In genomic region chr1:109950509-109950908, GRCh38 we compare ENCODE assay signal across 16 cellular contexts. TPM values are rescaled to one million over a fixed set of nuclear protein-coding genes. Genes with fewer than 3 reads are reported as not detected.
DNase-seq lines count a peak whose midpoint lies in the region; ATAC-seq, FAIRE-seq and TF ChIP-seq lines count a peak whose summit lies in the region.
"Had no signal": no experiment of that assay in that cellular context is flagged by ENCODE, and none has a peak within 500 bp of the region (broad histone marks: within the 10 kb centered on the region; RNA-seq: fewer than 3 reads in every experiment).

No MANE protein-coding gene starts in this region.

- no peak overlapping the region for H4K91ac ChIP-seq in trophoblast cell (ENCODE audit: low read depth, low read length)

- H3K14ac ChIP-seq in trophoblast cell (ENCODE audit: low read length), result no peak overlapping the region

- no peaks in the 10 kb centered on the region; the same call in 1 of the 2 replicates for H3K9me2 ChIP-seq in PC-9 (ENCODE audit: insufficient read depth)

- CTCF ChIA-PET in PC-9 (lab: Charles Lee) (no interaction called here), K562 (lab: Yijun Ruan, JAX; ENCODE audit: low intra/inter-chr PET ratio) (no interaction called here)

- no peaks in the 10 kb centered on the region for H3K36me3 ChIP-seq in PC-9 (ENCODE audit: low read depth)
- no peaks in the 10 kb centered on the region for H3K36me3 ChIP-seq in K562 (ENCODE audit: control insufficient read depth, insufficient read depth, low read length)
- H3K36me3 ChIP-seq in trophoblast cell (ENCODE audit: control insufficient read depth in 1 of 2, insufficient read depth in 2 of 2, low read length in 2 of 2), result no peaks in the 10 kb centered on the region

- H3F3A ChIP-seq in PC-9 (ENCODE audit: insufficient read depth, low read depth), result peaks cover 30% of the 10 kb centered on the region

- 61% methylated on average over 2 of the region's 2 CpGs for WGBS in K562 (ENCODE audit: insufficient coverage, low coverage, missing lambda C conversion rate)
- WGBS in trophoblast cell (ENCODE audit: extremely low coverage, insufficient coverage, insufficient read length), result no CpG with 5 or more reads among the region's 2 CpGs

- H2BK120ac ChIP-seq in trophoblast cell (ENCODE audit: insufficient read depth, low read length, poor library complexity), result no peak overlapping the region

- TF ChIP-seq CTCF in PC-9 (conservative IDR thresholded peaks at IDR 0.05) (no peak), K562 (IDR thresholded peaks at IDR 0.05 in 2 of 3, conservative IDR thresholded peaks at IDR 0.05 in 1 of 3; ENCODE audit: insufficient read depth in 2 of 3, low read depth in 1 of 3, low read length in 3 of 3) (no peak)

- in situ Hi-C loops in K562 (cut with MboI), result no loop called here

- H2BK5ac ChIP-seq in trophoblast cell (ENCODE audit: low read depth, low read length, poor library complexity), result no peak overlapping the region

- H4K8ac ChIP-seq in trophoblast cell (ENCODE audit: low read depth, low read length), result no peak overlapping the region

- POLR2A ChIA-PET in PC-9 (lab: Charles Lee; ENCODE audit: unreplicated experiment), result interaction anchor here (0.7 kb wide), 2 partner anchors 25 to 30 kb away, joined by 3 to 8 read pairs; no protein-coding TSS in a partner anchor
- POLR2A ChIA-PET in K562 (lab: Yijun Ruan, JAX), result interaction anchor here (0.6 kb wide), 1 partner anchor 19 kb away, joined by 3 read pairs; no protein-coding TSS in a partner anchor

- H2AK5ac ChIP-seq in trophoblast cell (ENCODE audit: low read length), result peak overlapping the region; percentile 84

- no peak for TF ChIP-seq RAD21 in K562 (CRISPR knock-in tag; conservative IDR thresholded peaks at IDR 0.05 in 1 of 2, IDR thresholded peaks at IDR 0.05 in 1 of 2)

- H3K27me3 ChIP-seq in PC-9 (ENCODE audit: insufficient read depth, low read depth), result no peaks in the 10 kb centered on the region
- H3K27me3 ChIP-seq in K562 (ENCODE audit: control insufficient read depth in 2 of 2, insufficient read depth in 2 of 2, low read length in 2 of 2), result no peaks in the 10 kb centered on the region
- no peaks in the 10 kb centered on the region for H3K27me3 ChIP-seq in trophoblast cell (ENCODE audit: insufficient read depth, low read length)

- H3K9ac ChIP-seq in K562 (ENCODE audit: insufficient read depth in 1 of 2, low read depth in 2 of 2, low read length in 2 of 2) (no peak overlapping the region), trophoblast cell (ENCODE audit: low read length) (no peak overlapping the region)

- intact Hi-C loops in PC-9 (cut with micrococcal nuclease; ENCODE audit: unreplicated experiment), result no loop called here
- intact Hi-C loops in K562 (cut with micrococcal nuclease), result no loop called here

- peaks cover 10% of the 10 kb centered on the region for H3K79me1 ChIP-seq in trophoblast cell (ENCODE audit: low read length)

- H3K4me1 ChIP-seq in PC-9 (replicated peaks; ENCODE audit: insufficient read depth) (peaks cover 48% of the 10 kb centered on the region), K562 (replicated peaks in 1 of 2; ENCODE audit: control insufficient read depth in 2 of 2, insufficient read depth in 2 of 2, low read length in 2 of 2) (peaks cover 0 to 4% of the 10 kb centered on the region in 2 experiments; a peak in 2 of 5 replicates), trophoblast cell (ENCODE audit: control insufficient read depth in 1 of 2, insufficient read depth in 2 of 2, low read length in 2 of 2) (peaks cover 7 to 12% of the 10 kb centered on the region in 2 experiments)

- TF ChIP-seq POLR2A in K562 (conservative IDR thresholded peaks at IDR 0.05), result no peak

- H3K23ac ChIP-seq in trophoblast cell (ENCODE audit: low read length), result no peak overlapping the region

- BruUV-seq in PC-9 (replicated peaks; lab: Mats Ljungman, UMichigan), result no TSS peak
- BruUV-seq in K562 (replicated peaks; lab: Mats Ljungman, UMichigan), result no TSS peak

- H3K79me2 ChIP-seq in PC-9 (ENCODE audit: low read depth) (no peaks in the 10 kb centered on the region), K562 (ENCODE audit: control insufficient read depth, insufficient read depth, low read length) (no peaks in the 10 kb centered on the region), trophoblast cell (ENCODE audit: control insufficient read depth, insufficient read depth, low read length, poor library complexity) (no peaks in the 10 kb centered on the region)

- H3K9me1 ChIP-seq in K562 (ENCODE audit: control insufficient read depth, insufficient read depth, low read length), result no peaks in the 10 kb centered on the region

- H3K4ac ChIP-seq in trophoblast cell (ENCODE audit: low read depth, low read length), result no peak overlapping the region

- H3K18ac ChIP-seq in trophoblast cell (ENCODE audit: low read length), result no peak overlapping the region

- H3K27ac ChIP-seq in PC-9 (0 out of 2 replicates have a peak overlapping the region, but pooled peaks have one; percentile 7), K562 (ENCODE audit: extremely low read depth, low read depth, low read length) (no peak overlapping the region), trophoblast cell (ENCODE audit: low read depth, low read length) (no peak overlapping the region)

- no peak for TF ChIP-seq EP300 in K562 (IDR thresholded peaks at IDR 0.05; ENCODE audit: low read length)

- peak; percentile 38; the same call in 1 of the 3 replicates for ATAC-seq in K562
- ATAC-seq in HG03439 (IDR thresholded peaks at IDR 0.05; ENCODE audit: unreplicated experiment), result no peak
- no peak for ATAC-seq in HG02642 (IDR thresholded peaks at IDR 0.05; ENCODE audit: poor library complexity, unreplicated experiment)
- ATAC-seq: CD8-positive, alpha-beta T cell; GM12878; GM23338; HepG2 had no signal

- H3K4me3 ChIP-seq in PC-9, result no peak overlapping the region
- no peak overlapping the region for H3K4me3 ChIP-seq in K562
- no peak overlapping the region for H3K4me3 ChIP-seq in trophoblast cell (ENCODE audit: low read depth, low read length)
- H3K4me3 ChIP-seq: GM12878, GM23338 had no signal

- H2BK12ac ChIP-seq in trophoblast cell (ENCODE audit: low read length), result peak overlapping the region; percentile 6

- DNase-seq in DMS53 treated with DMSO at 0.1 percent for 48 hours (lab: John Stamatoyannopoulos, UW; ENCODE audit: unreplicated experiment) (peak; percentile 31), PC-9 (no peak), K562 (ENCODE audit: extremely low read depth in 1 of 4, low spot score in 3 of 4) (peak in 1 of 4 experiments; percentile 36), trophoblast cell (no peak), GDM1 (lab: John Stamatoyannopoulos, UW) (no peak)
- DNase-seq: CD8-positive, alpha-beta T cell; COR-L47; DMS153; H7 had no signal

- H4K20me1 ChIP-seq in PC-9 (ENCODE audit: insufficient read depth) (no peaks in the 10 kb centered on the region), K562 (replicated peaks; ENCODE audit: control insufficient read depth, insufficient read depth, low read length) (no peaks in the 10 kb centered on the region)

- no peak overlapping the region for H3K4me2 ChIP-seq in PC-9
- H3K4me2 ChIP-seq in K562 (ENCODE audit: insufficient read depth, low read length), result no peak overlapping the region
- H3K4me2 ChIP-seq in trophoblast cell (ENCODE audit: low read length), result no peak overlapping the region
- H3K4me2 ChIP-seq: GM23338 had no signal

- no peak overlapping the region for H4K12ac ChIP-seq in trophoblast cell (ENCODE audit: low read depth, low read length)

- peak; percentile 51 for FAIRE-seq in K562 (lab: Jason Lieb, UNC)
- FAIRE-seq: D721Med, GM12878, HepG2, HTR-8/SVneo had no signal

- H2AFZ ChIP-seq in PC-9 (no peak overlapping the region), K562 (ENCODE audit: low read depth, low read length) (peak overlapping the region; percentile 10; the same call in 1 of the 2 replicates), trophoblast cell (ENCODE audit: insufficient read depth, low read length, poor library complexity) (no peak overlapping the region)
- H2AFZ ChIP-seq: GM23338 had no signal

- H3K9me3 ChIP-seq in PC-9 (ENCODE audit: insufficient read depth, low read depth), result no peaks in the 10 kb centered on the region
- H3K9me3 ChIP-seq in K562 (replicated peaks; ENCODE audit: control insufficient read depth, insufficient read depth, low read depth, low read length), result no peaks in the 10 kb centered on the region
- H3K9me3 ChIP-seq in trophoblast cell (ENCODE audit: insufficient read depth, low read depth, low read length), result no peaks in the 10 kb centered on the region

RNA-seq across cellular contexts. Expression of gene AHCYL1, which starts 34.1 kb away (rescaled TPM):
- total RNA-seq in PC-9 (2021), result 143 and 147 TPM in 2 replicates
- total RNA-seq in K562 (2011; cell fraction: chromatin; rRNA removed; ENCODE audit: low replicate concordance), result 86.0 and 94.1 TPM in 2 replicates
- 41.9 and 46.3 TPM in 2 replicates for total RNA-seq in K562 (2011; cell fraction: nucleolus; rRNA removed)
- 65.2 and 107 TPM in 2 replicates for total RNA-seq in K562 (2011; cell fraction: nucleoplasm; rRNA removed)
- total RNA-seq in K562 (2014; rRNA removed), result 39.8 and 40.1 TPM in 2 replicates
- 44.5 and 49.8 TPM in 2 replicates for total RNA-seq in K562 (2014; rRNA removed; fragmentation: Illumina TruSeq; extraction: Trizol)
- total RNA-seq in K562 (2015; rRNA removed; fragmentation: Illumina TruSeq; extraction: Trizol), result 40.5 and 40.9 TPM in 2 replicates
- 75.5 and 84.9 TPM in 2 replicates for total RNA-seq in K562 (2021)
- polyA plus RNA-seq in K562 (2011; rRNA removed), result 96.4 and 118 TPM in 2 replicates
- 57.9 and 73.1 TPM in 2 replicates for polyA plus RNA-seq in K562 (2011; cell fraction: cytosol; rRNA removed)
- 97.2 and 104 TPM in 2 replicates for polyA plus RNA-seq in K562 (2011; cell fraction: nucleus; rRNA removed)
- 84.4 and 103 TPM in 2 replicates for polyA plus RNA-seq in K562 (2012)
- 75.5 and 83.7 TPM in 2 replicates for polyA plus RNA-seq in K562 (2014; fragmentation: Illumina TruSeq; extraction: Trizol)
- 10 to 100 TPM; 27.3 to 32.9 TPM for polyA plus RNA-seq in K562 (2014; fragmentation: Nextera tagmentation; extraction: Ambion mirVana)
- 53.4 and 56.3 TPM in 2 replicates for polyA plus RNA-seq in K562 (2014; rRNA removed)
- polyA minus RNA-seq in K562 (2011; rRNA and poly(A)+ RNA removed), result 87.3 and 94.7 TPM in 2 replicates
- 52.4 and 62.1 TPM in 2 replicates for polyA minus RNA-seq in K562 (2011; cell fraction: cytosol; rRNA and poly(A)+ RNA removed)
- 32.6 and 50.8 TPM in 2 replicates for polyA minus RNA-seq in K562 (2011; cell fraction: nucleus; rRNA and poly(A)+ RNA removed)
- polyA plus RNA-seq in trophoblast cell (2013), result 84.4 and 84.7 TPM in 2 replicates

RNA-seq across cellular contexts. Expression of gene CSF1, which starts 39.9 kb away (rescaled TPM):
- total RNA-seq in PC-9 (2021) (29.8 and 35.2 TPM in 2 replicates), K562 (2014; rRNA removed) (2.8 and 5.9 TPM in 2 replicates), K562 (2014; rRNA removed; fragmentation: Illumina TruSeq; extraction: Trizol) (1.6 TPM in 2 replicates), K562 (2015; rRNA removed; fragmentation: Illumina TruSeq; extraction: Trizol) (2.4 and 3.4 TPM in 2 replicates), K562 (2021) (6.7 and 6.8 TPM in 2 replicates)
- total RNA-seq in K562 (2011; cell fraction: chromatin; rRNA removed; ENCODE audit: low replicate concordance), result 11.8 and 30.8 TPM in 2 replicates
- total RNA-seq in K562 (2011; cell fraction: nucleolus; rRNA removed), result 17.2 and 24.8 TPM in 2 replicates
- total RNA-seq in K562 (2011; cell fraction: nucleoplasm; rRNA removed), result 16.3 and 18.2 TPM in 2 replicates
- polyA plus RNA-seq in K562 (2011; rRNA removed) (6.9 and 11.8 TPM in 2 replicates), K562 (2014; fragmentation: Illumina TruSeq; extraction: Trizol) (3.8 and 4.8 TPM in 2 replicates), K562 (2014; fragmentation: Nextera tagmentation; extraction: Ambion mirVana) (under 1 TPM; 0.18 to 0.23 TPM), K562 (2014; rRNA removed) (2.7 and 4.3 TPM in 2 replicates)
- polyA plus RNA-seq in K562 (2011; cell fraction: cytosol; rRNA removed), result 4.6 and 12.6 TPM in 2 replicates
- polyA plus RNA-seq in K562 (2011; cell fraction: nucleus; rRNA removed), result 12.5 and 39.9 TPM in 2 replicates
- polyA plus RNA-seq in K562 (2012), result 4.7 and 8.6 TPM in 2 replicates
- 3.9 and 8.8 TPM in 2 replicates for polyA minus RNA-seq in K562 (2011; rRNA and poly(A)+ RNA removed)
- 8.5 and 11.6 TPM in 2 replicates for polyA minus RNA-seq in K562 (2011; cell fraction: cytosol; rRNA and poly(A)+ RNA removed)
- polyA minus RNA-seq in K562 (2011; cell fraction: nucleus; rRNA and poly(A)+ RNA removed), result 5.1 and 13.7 TPM in 2 replicates
- 10.4 and 10.7 TPM in 2 replicates for polyA plus RNA-seq in trophoblast cell (2013)
